13 cellular contexts compared by ENCODE assay signal in genomic region chr7:140196361-140197217, GRCh38. TPM values are rescaled to one million over a fixed set of nuclear protein-coding genes. Genes with fewer than 3 reads are reported as not detected.
A peak's percentile ranks its signal among the peaks of the same experiment; 100 is the strongest.
DNase-seq lines count a peak whose midpoint lies in the region; ATAC-seq, FAIRE-seq and TF ChIP-seq lines count a peak whose summit lies in the region.
"Had no signal": no experiment of that assay in that cellular context is flagged by ENCODE, and none has a peak within 500 bp of the region (broad histone marks: within the 10 kb centered on the region; RNA-seq: fewer than 3 reads in every experiment).

No MANE protein-coding gene starts in this region.

- no peak overlapping the region for H3K4me3 Mint-ChIP-seq in endothelial cell (ENCODE audit: unreplicated experiment)
- H3K4me3 Mint-ChIP-seq: activated naive CD8-positive, alpha-beta T cell treated with anti-CD3 and anti-CD28 coated beads for 36 hours; neural crest cell; type B pancreatic cell had no signal

- H4K91ac ChIP-seq in H1 (replicated peaks; ENCODE audit: insufficient read length, low read length), result no peak overlapping the region

- H3K14ac ChIP-seq in H1 (ENCODE audit: insufficient read length), result no peak overlapping the region

- H2BK5ac ChIP-seq in H1 (ENCODE audit: low read depth, low read length), result no peak overlapping the region

- no peak overlapping the region for H2AK5ac ChIP-seq in H1 (ENCODE audit: low read depth, low read length)

- no peak overlapping the region for H2BK120ac ChIP-seq in H1 (replicated peaks; ENCODE audit: low read depth, low read length)

- H4K20me1 ChIP-seq in GM23248 (ENCODE audit: insufficient read depth) (no peaks in the 10 kb centered on the region), H1 (replicated peaks in 1 of 2; ENCODE audit: control insufficient read depth in 1 of 2, insufficient read depth in 2 of 2, low read length in 2 of 2) (no peaks in the 10 kb centered on the region)

- WGBS in GM23248 (ENCODE audit: low coverage in 1 of 2, low lambda C conversion rate in 2 of 2, missing lambda C conversion rate in 2 of 2), 2 experiments, result 4 to 8% methylated on average over 10 of the region's 10 CpGs
- 89% methylated on average over 10 of the region's 10 CpGs; no CpG with 5 or more reads in 1 of the 2 experiments for WGBS in H1 (ENCODE audit: extremely low coverage in 1 of 2, insufficient coverage in 1 of 2, insufficient read length in 1 of 2, insufficient replicate concordance in 2 of 2, low coverage in 1 of 2, low lambda C conversion rate in 2 of 2, missing lambda C conversion rate in 1 of 2), 2 experiments
- 48 to 53% (median 51%) methylated on average over 10 of the region's 10 CpGs for WGBS in psoas muscle, 3 donors

- H3K9ac ChIP-seq in GM23248, result no peak overlapping the region
- H3K9ac ChIP-seq in H1 (replicated peaks in 1 of 4; ENCODE audit: extremely low read depth in 1 of 4, low read depth in 3 of 4, low read length in 3 of 4), result no peak overlapping the region

- CTCF ChIA-PET in H1 (lab: Charles Lee; ENCODE audit: partially characterized antibody), result no interaction called here

- H3K4me3 ChIP-seq in GM23248, result no peak overlapping the region
- H3K4me3 ChIP-seq in H1 (ENCODE audit: extremely low read depth in 1 of 4, insufficient read depth in 2 of 4, low read depth in 3 of 4, low read length in 4 of 4), result no peak overlapping the region
- H3K4me3 ChIP-seq in psoas muscle, result no peak overlapping the region

- H3K23ac ChIP-seq in H1 (ENCODE audit: insufficient read length), result no peak overlapping the region

- H3K23me2 ChIP-seq in H1 (ENCODE audit: low read depth, low read length), result no peaks in the 10 kb centered on the region

- DNase-seq in GM23248 (peak; percentile 74), NCI-H446 treated with DMSO at 0.1 percent for 48 hours (lab: John Stamatoyannopoulos, UW) (peak; percentile 82), H1 (ENCODE audit: low read depth in 1 of 2, low spot score in 2 of 2) (no peak), psoas muscle (peak; percentile 59), NCI-H1930 (lab: John Stamatoyannopoulos, UW) (no peak), iPS-NIHi11 (ENCODE audit: low spot score) (no peak), NCI-H1694 (lab: John Stamatoyannopoulos, UW) (no peak), endothelial cell (ENCODE audit: low spot score) (no peak)
- DNase-seq: activated naive CD8-positive, alpha-beta T cell treated with anti-CD3 and anti-CD28 coated beads for 36 hours; dermis blood vessel endothelial cell; NCI-H2171 had no signal

- no peaks in the 10 kb centered on the region for H3K79me2 ChIP-seq in GM23248 (ENCODE audit: insufficient read depth)
- no peaks in the 10 kb centered on the region for H3K79me2 ChIP-seq in H1 (ENCODE audit: control insufficient read depth in 1 of 2, insufficient read depth in 2 of 2, low read length in 2 of 2)

- peaks cover 20% of the 10 kb centered on the region; the same call in 1 of the 2 replicates for H3F3A ChIP-seq in GM23248 (ENCODE audit: insufficient read depth)

- 0 out of 2 replicates have a peak overlapping the region, but pooled peaks have one; percentile 55 for H2AFZ ChIP-seq in GM23248
- H2AFZ ChIP-seq in H1 (ENCODE audit: low read length), result 0 out of 2 replicates have a peak overlapping the region, but pooled peaks have one; percentile 5

- no peak overlapping the region for H2BK20ac ChIP-seq in H1 (ENCODE audit: low read length)

- no peaks in the 10 kb centered on the region for H3K79me1 ChIP-seq in H1 (ENCODE audit: low read depth, low read length)

- H3K9me3 ChIP-seq in GM23248 (ENCODE audit: low read depth), result no peaks in the 10 kb centered on the region
- H3K9me3 ChIP-seq in H1 (ENCODE audit: insufficient read depth in 2 of 2, low read depth in 1 of 2, low read length in 1 of 2), result no peaks in the 10 kb centered on the region
- H3K9me3 ChIP-seq in psoas muscle, result no peaks in the 10 kb centered on the region

- no peak for TF ChIP-seq EP300 in H1 (IDR thresholded peaks at IDR 0.05; ENCODE audit: borderline replicate concordance in 1 of 2, low read depth in 2 of 2, low read length in 2 of 2)

- intact Hi-C loops in psoas muscle (cut with DNase I), result no loop called here

- peaks cover 5% of the 10 kb centered on the region for H3K4me1 Mint-ChIP-seq in endothelial cell (ENCODE audit: unreplicated experiment)
- H3K4me1 Mint-ChIP-seq: neural crest cell had no signal

- H3K27ac ChIP-seq in GM23248 (peak overlapping the region; percentile 57), H1 (ENCODE audit: low read depth, low read length) (no peak overlapping the region), psoas muscle (no peak overlapping the region)

- peak in 2 of 4 donors; percentile 48 to 53 for ATAC-seq in psoas muscle

- no peaks in the 10 kb centered on the region for H3K9me2 ChIP-seq in GM23248 (ENCODE audit: insufficient read depth)

- H3K56ac ChIP-seq in H1 (replicated peaks; ENCODE audit: insufficient read length, low read depth, low read length), result no peak overlapping the region

- H3K36me3 ChIP-seq in GM23248 (ENCODE audit: low read depth), result no peaks in the 10 kb centered on the region
- no peaks in the 10 kb centered on the region for H3K36me3 ChIP-seq in H1 (ENCODE audit: control insufficient read depth in 2 of 4, insufficient read depth in 4 of 4, low read length in 3 of 4)
- H3K36me3 ChIP-seq in psoas muscle (ENCODE audit: insufficient read depth in 1 of 2, low read depth in 1 of 2), result no peaks in the 10 kb centered on the region

- no peak overlapping the region for H2BK12ac ChIP-seq in H1 (ENCODE audit: low read depth, low read length)

- FAIRE-seq in H1 (lab: Jason Lieb, UNC), result no peak

- H3K27ac Mint-ChIP-seq in endothelial cell (ENCODE audit: unreplicated experiment), result no peak overlapping the region
- H3K27ac Mint-ChIP-seq: activated naive CD8-positive, alpha-beta T cell treated with anti-CD3 and anti-CD28 coated beads for 36 hours; type B pancreatic cell had no signal

- H3K4me1 ChIP-seq in GM23248 (ENCODE audit: insufficient read depth), result peaks cover 11% of the 10 kb centered on the region; the same call in 1 of the 2 replicates
- H3K4me1 ChIP-seq in H1 (replicated peaks in 1 of 4; ENCODE audit: control insufficient read depth in 3 of 4, insufficient read depth in 4 of 4, low read length in 3 of 4), result peaks cover 0 to 6% (median 0%) of the 10 kb centered on the region in 4 experiments; a peak in 1 of 7 replicates
- H3K4me1 ChIP-seq in psoas muscle, result peaks cover 5% of the 10 kb centered on the region

- H3K27me3 ChIP-seq in GM23248 (replicated peaks; ENCODE audit: insufficient read depth) (no peaks in the 10 kb centered on the region), H1 (replicated peaks in 1 of 4; ENCODE audit: control insufficient read depth in 3 of 4, extremely low read depth in 1 of 4, insufficient read depth in 3 of 4, low read length in 3 of 4) (no peaks in the 10 kb centered on the region), psoas muscle (ENCODE audit: insufficient read depth in 3 of 3, low read length in 2 of 3) (no peaks in the 10 kb centered on the region)

- no peaks in the 10 kb centered on the region for H3K36me3 Mint-ChIP-seq in endothelial cell (ENCODE audit: low read depth, unreplicated experiment)
- H3K36me3 Mint-ChIP-seq: activated naive CD8-positive, alpha-beta T cell treated with anti-CD3 and anti-CD28 coated beads for 36 hours; type B pancreatic cell had no signal

- TF ChIP-seq RAD21 in H1 (IDR thresholded peaks at IDR 0.05 in 1 of 2, conservative IDR thresholded peaks at IDR 0.05 in 1 of 2; ENCODE audit: low read depth in 2 of 2, low read length in 2 of 2), result no peak

- TF ChIP-seq POLR2A in H1 (IDR thresholded peaks at IDR 0.05; ENCODE audit: control extremely low read depth in 1 of 2, low read depth in 2 of 2, low read length in 2 of 2), result no peak

- POLR2A ChIA-PET in H1 (lab: Charles Lee; ENCODE audit: partially characterized antibody), result no interaction called here

- H2BK15ac ChIP-seq in H1 (ENCODE audit: low read length), result no peak overlapping the region

- in situ Hi-C loops in GM23248 (cut with MboI), result no loop called here

- no peak for TF ChIP-seq CTCF in H1 (IDR thresholded peaks at IDR 0.05; ENCODE audit: control extremely low read depth in 1 of 3, insufficient read depth in 1 of 3, low read depth in 1 of 3, low read length in 3 of 3)
- no peak for TF ChIP-seq CTCF in psoas muscle (IDR thresholded peaks at IDR 0.05)
- TF ChIP-seq CTCF in endothelial cell (IDR thresholded peaks at IDR 0.05; ENCODE audit: unreplicated experiment), result no peak

- no peak overlapping the region for H3K4me2 ChIP-seq in GM23248 (ENCODE audit: unreplicated experiment)
- H3K4me2 ChIP-seq in H1 (ENCODE audit: insufficient read depth in 1 of 2, low read depth in 2 of 2, low read length in 2 of 2), result no peak overlapping the region

- H3K9me3 Mint-ChIP-seq in endothelial cell (ENCODE audit: unreplicated experiment), result no peaks in the 10 kb centered on the region
- H3K9me3 Mint-ChIP-seq: activated naive CD8-positive, alpha-beta T cell treated with anti-CD3 and anti-CD28 coated beads for 36 hours; neural crest cell; type B pancreatic cell had no signal

- no peak overlapping the region for H3K4ac ChIP-seq in H1 (replicated peaks; ENCODE audit: insufficient read length, low read depth, low read length)

- H3K18ac ChIP-seq in H1 (ENCODE audit: extremely low read depth, low read length), result no peak overlapping the region

- H3K27me3 Mint-ChIP-seq in endothelial cell (ENCODE audit: unreplicated experiment), result no peaks in the 10 kb centered on the region
- H3K27me3 Mint-ChIP-seq: activated naive CD8-positive, alpha-beta T cell treated with anti-CD3 and anti-CD28 coated beads for 36 hours had no signal

- H4K5ac ChIP-seq in H1 (ENCODE audit: insufficient read length, low read depth, low read length), result no peak overlapping the region

- H4K8ac ChIP-seq in H1 (ENCODE audit: extremely low read depth, insufficient read depth, low read length), result no peak overlapping the region

TF ChIP-seq in H1, 55 proteins besides CTCF, POLR2A, EP300 and RAD21 (continues in another document):
- no peak for TF ChIP-seq JUN (IDR thresholded peaks at IDR 0.05; ENCODE audit: low read depth, low read length)
- 0 out of 2 replicates have a peak, but pooled peaks have one; percentile 23 for TF ChIP-seq KDM1A (IDR thresholded peaks at IDR 0.05; ENCODE audit: borderline replicate concordance, low read length)
- TF ChIP-seq JUND (IDR thresholded peaks at IDR 0.05; ENCODE audit: low read length), result no peak

RNA-seq across cellular contexts. Expression of gene KDM7A, which starts 19.8 kb away (rescaled TPM):
- 6.7 and 7.8 TPM in 2 replicates for total RNA-seq in GM23248 (2014; rRNA removed; shearing (Covaris generic))
- polyA plus RNA-seq in GM23248 (2016; fragmentation: Nextera tagmentation; extraction: Ambion mirVana) (1.9 and 2.3 TPM in 2 replicates), H1 (2011; rRNA removed) (1.7 and 2.2 TPM in 2 replicates), psoas muscle (10 to 100 TPM in 2 of 3 donors, 1 to 10 TPM in 1; 5.5 to 23.3 (median 13.7) TPM)
- total RNA-seq in H1 (2021; fragmentation: NEBNext Ultra II Directional; extraction: Animal tissue kit (Norgen Biotek cat#: 25700)), result 11.6 and 12.5 TPM in 2 replicates
- 3.4 TPM for polyA plus RNA-seq in H1 (2011; cell fraction: cytosol; rRNA removed)
- polyA plus RNA-seq in H1 (2011; cell fraction: nucleus; rRNA removed), result 9.8 TPM
- polyA plus RNA-seq in H1 (2012, experiment 1 of 2), result 2.8 to 4.7 TPM (median 4.1 TPM) in 4 replicates
- polyA plus RNA-seq in H1 (2012, experiment 2 of 2), result 0.42 TPM
- 6.1 TPM for polyA plus RNA-seq in H1 (2013, experiment 1 of 2)
- 6.2 TPM for polyA plus RNA-seq in H1 (2013, experiment 2 of 2)
- polyA minus RNA-seq in H1 (2011; rRNA and poly(A)+ RNA removed), result 11.3 and 19.1 TPM in 2 replicates
- 5.4 TPM for polyA minus RNA-seq in H1 (2011; cell fraction: cytosol; rRNA and poly(A)+ RNA removed)
- 13.6 TPM for polyA minus RNA-seq in H1 (2011; cell fraction: nucleus; rRNA and poly(A)+ RNA removed)
- total RNA-seq in psoas muscle (10 to 100 TPM; 27.4 to 59.4 (median 39.1) TPM), endothelial cell (ENCODE audit: unreplicated experiment) (14.8 TPM)

Comparison
In these comparisons a context has a peak if more than half of its experiments do, and no peak if none do; other contexts are left out.
1. DNase-seq: peak in GM23248 (single experiment), NCI-H446 treated with DMSO at 0.1 percent for 48 hours (single experiment) and psoas muscle (2 of 2); none in H1 (0 of 2), NCI-H1930 (0 of 2), iPS-NIHi11 (single experiment), NCI-H1694 (single experiment) and endothelial cell (single experiment).